8 cellular contexts compared by ENCODE assay signal in the genomic region with DNA sequence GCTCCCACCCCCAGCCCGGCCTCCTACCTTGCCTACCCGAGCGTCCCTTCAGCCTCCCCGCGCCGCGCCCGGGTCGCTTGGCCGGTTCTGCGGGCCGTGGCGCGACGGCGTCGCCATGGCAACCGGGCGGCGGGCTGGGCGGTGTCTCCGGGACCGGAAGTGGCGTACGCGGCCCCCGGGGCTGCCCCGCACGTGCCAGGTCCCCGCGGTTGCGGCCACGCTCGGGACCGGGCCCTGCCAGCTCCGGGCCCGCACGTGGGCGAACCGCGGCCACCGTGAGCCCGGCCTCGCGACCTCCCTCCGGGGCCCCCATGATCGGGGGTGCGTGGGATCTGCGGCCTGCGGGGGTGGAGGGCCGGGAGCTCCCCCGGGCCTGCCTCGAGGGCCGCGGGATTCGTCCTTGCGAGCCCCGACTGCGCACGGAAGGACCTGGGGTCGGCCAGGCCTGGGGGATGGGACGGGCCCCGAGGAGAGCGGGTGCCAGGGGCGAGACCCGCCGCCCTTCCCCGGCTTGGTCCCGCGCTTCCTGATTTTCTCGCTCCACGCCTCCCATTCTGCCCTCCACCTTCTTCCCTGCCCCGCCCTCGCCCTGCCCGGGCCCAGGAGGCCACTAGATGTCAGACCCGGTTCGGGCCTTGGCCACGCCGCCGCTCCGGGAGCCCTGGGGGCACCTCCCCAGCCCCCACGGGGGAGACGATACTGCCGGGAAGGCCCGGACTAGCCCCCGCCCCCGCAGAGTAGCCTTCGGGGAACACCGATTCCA. TPM values are rescaled to one million over a fixed set of nuclear protein-coding genes. Genes with fewer than 3 reads are reported as not detected.
DNase-seq lines count a peak whose midpoint lies in the region; ATAC-seq and TF ChIP-seq lines count a peak whose summit lies in the region.

A gene with protein sequence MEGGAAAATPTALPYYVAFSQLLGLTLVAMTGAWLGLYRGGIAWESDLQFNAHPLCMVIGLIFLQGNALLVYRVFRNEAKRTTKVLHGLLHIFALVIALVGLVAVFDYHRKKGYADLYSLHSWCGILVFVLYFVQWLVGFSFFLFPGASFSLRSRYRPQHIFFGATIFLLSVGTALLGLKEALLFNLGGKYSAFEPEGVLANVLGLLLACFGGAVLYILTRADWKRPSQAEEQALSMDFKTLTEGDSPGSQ (minus strand): TSS at position 89 of the 763 bp plus-strand sequence. CDS start 8,759 bp downstream, outside the sequence.

- peak; percentile 43 for ATAC-seq in GM21447 (IDR thresholded peaks at IDR 0.05; ENCODE audit: unreplicated experiment)
- ATAC-seq in activated naive CD8-positive, alpha-beta T cell treated with anti-CD3 and anti-CD28 coated beads, Interleukin-2, amount 50 U/mL, for 24 hours, result peak; percentile 34
- ATAC-seq in left cardiac atrium, result peak; percentile 87 to 89

- peaks cover 25% of the 10 kb centered on the region for H3K4me1 Mint-ChIP-seq in activated naive CD8-positive, alpha-beta T cell treated with anti-CD3 and anti-CD28 coated beads, Interleukin-2, amount 50 U/mL, for 24 hours

- H3K27ac ChIP-seq in uterus, result peak within 1 kb of the TSS; percentile 56 to 75

- no peaks in the 10 kb centered on the region for H3K9me3 Mint-ChIP-seq in activated naive CD8-positive, alpha-beta T cell treated with anti-CD3 and anti-CD28 coated beads, Interleukin-2, amount 50 U/mL, for 24 hours

- no peaks in the 10 kb centered on the region for H3K9me3 ChIP-seq in uterus

- H3K27me3 ChIP-seq in uterus, result no peaks in the 10 kb centered on the region

- peak within 1 kb of the TSS; percentile 63 for H3K4me3 Mint-ChIP-seq in activated naive CD8-positive, alpha-beta T cell treated with anti-CD3 and anti-CD28 coated beads, Interleukin-2, amount 50 U/mL, for 24 hours

- peaks cover 0 to 8% of the 10 kb centered on the region in 2 donors for H3K4me1 ChIP-seq in uterus

- TF ChIP-seq POLR2A in uterus (IDR thresholded peaks at IDR 0.05), result peak in 1 of 2 donors; percentile 70

- peak within 1 kb of the TSS; percentile 73 for H3K27ac Mint-ChIP-seq in activated naive CD8-positive, alpha-beta T cell treated with anti-CD3 and anti-CD28 coated beads, Interleukin-2, amount 50 U/mL, for 24 hours

- DNase-seq in DMS153 treated with DMSO at 0.1 percent for 48 hours (lab: John Stamatoyannopoulos, UW; ENCODE audit: unreplicated experiment), result peak; percentile 84
- DNase-seq in HuH-7.5 (ENCODE audit: low spot score), result peak; percentile 91
- DNase-seq in SKM-1 (lab: John Stamatoyannopoulos, UW; ENCODE audit: unreplicated experiment), result peak; percentile 43
- DNase-seq in activated naive CD8-positive, alpha-beta T cell treated with anti-CD3 and anti-CD28 coated beads, Interleukin-2, amount 50 U/mL, for 24 hours, result peak; percentile 75
- peak; percentile 86 for DNase-seq in left cardiac atrium
- DNase-seq in pulmonary artery endothelial cell (ENCODE audit: low read depth, low spot score), result no peak
- peak; percentile 65 to 77 for DNase-seq in uterus

- no peaks in the 10 kb centered on the region for H3K36me3 Mint-ChIP-seq in activated naive CD8-positive, alpha-beta T cell treated with anti-CD3 and anti-CD28 coated beads, Interleukin-2, amount 50 U/mL, for 24 hours (ENCODE audit: low read depth)

- no peaks in the 10 kb centered on the region for H3K36me3 ChIP-seq in uterus

- H3K27me3 Mint-ChIP-seq in activated naive CD8-positive, alpha-beta T cell treated with anti-CD3 and anti-CD28 coated beads, Interleukin-2, amount 50 U/mL, for 24 hours, result peaks cover 6% of the 10 kb centered on the region

- TF ChIP-seq CTCF in uterus (IDR thresholded peaks at IDR 0.05), result peak in 1 of 4 experiments; percentile 37

- intact Hi-C loops in left cardiac atrium (cut with DNase I), result no loop called here
- intact Hi-C loops in uterus (cut with DNase I; ENCODE audit: low total_unique reads), result no loop called here

- peak within 1 kb of the TSS; percentile 32 to 59 for H3K4me3 ChIP-seq in uterus

RNA-seq across cellular contexts. Expression of the gene that starts here (rescaled TPM):
- total RNA-seq in left cardiac atrium (10 to 100 TPM; 17.3 to 21.7 TPM), pulmonary artery endothelial cell (26.1 and 34.6 TPM in 2 replicates), uterus (10 to 100 TPM; 15.0 to 19.5 (median 16.5) TPM)

Comparison
In these comparisons a context has a peak if more than half of its experiments do, and no peak if none do; other contexts are left out.
1. ATAC-seq: peak in every context shown above with its lines; median percentile 88 in left cardiac atrium; 43 in GM21447; 34 in activated naive CD8-positive, alpha-beta T cell treated with anti-CD3 and anti-CD28 coated beads, Interleukin-2, amount 50 U/mL, for 24 hours.